8 cellular contexts compared by ENCODE assay signal in genomic region chr1:44786138-44786840, GRCh38.
A peak's percentile ranks its signal among the peaks of the same experiment; 100 is the strongest.
DNase-seq lines count a peak whose midpoint lies in the region; ATAC-seq and TF ChIP-seq lines count a peak whose summit lies in the region.

No MANE protein-coding gene starts in this region.

- in situ Hi-C loops in brain microvascular endothelial cell (cut with HindIII; ENCODE audit: low pct_ligation_motif_present, low sequenced_read_pairs): no loop called here

- TF ChIP-seq CTCF in GM12865 (IDR thresholded peaks at IDR 0.05; ENCODE audit: insufficient read depth, low read depth, low read length, missing control alignments): peak; percentile 100
- TF ChIP-seq CTCF in brain microvascular endothelial cell (IDR thresholded peaks at IDR 0.05; ENCODE audit: low read depth, low read length, missing control alignments): peak; percentile 99

- no peaks in the 10 kb centered on the region for H3K27me3 ChIP-seq in brain microvascular endothelial cell (replicated peaks)

- H3K27ac ChIP-seq in brain microvascular endothelial cell: peak overlapping the region; percentile 27

- peak overlapping the region; percentile 60 for H3K27ac Mint-ChIP-seq in T-helper 2 cell treated with Interferon-gamma antibody and Interleukin-4, amounts not matched to agents 5 μg/mL and 100 μg/mL, for 36 hours

- ATAC-seq in HG03354 (IDR thresholded peaks at IDR 0.05; ENCODE audit: poor library complexity, severe bottlenecking, unreplicated experiment): peak; percentile 53
- no peak for ATAC-seq in HG02571 (IDR thresholded peaks at IDR 0.05; ENCODE audit: unreplicated experiment)
- ATAC-seq in HG02938 (IDR thresholded peaks at IDR 0.05; ENCODE audit: unreplicated experiment): no peak

- H3K36me3 ChIP-seq in brain microvascular endothelial cell (replicated peaks): no peaks in the 10 kb centered on the region

- peaks cover 24% of the 10 kb centered on the region for H3K4me1 Mint-ChIP-seq in T-helper 2 cell treated with Interferon-gamma antibody and Interleukin-4, amounts not matched to agents 5 μg/mL and 100 μg/mL, for 36 hours (ENCODE audit: low read depth)

- H3K36me3 Mint-ChIP-seq in T-helper 2 cell treated with Interferon-gamma antibody and Interleukin-4, amounts not matched to agents 5 μg/mL and 100 μg/mL, for 36 hours (ENCODE audit: low read depth): peaks cover 14% of the 10 kb centered on the region

- no peaks in the 10 kb centered on the region for H3K27me3 Mint-ChIP-seq in T-helper 2 cell treated with Interferon-gamma antibody and Interleukin-4, amounts not matched to agents 5 μg/mL and 100 μg/mL, for 36 hours (ENCODE audit: low read depth)

- H3K4me3 ChIP-seq in GM12865 (ENCODE audit: low read depth, low read length): peak overlapping the region; percentile 56
- peak overlapping the region; percentile 54 for H3K4me3 ChIP-seq in brain microvascular endothelial cell (ENCODE audit: low read depth, low read length)

- H3K9me3 Mint-ChIP-seq in T-helper 2 cell treated with Interferon-gamma antibody and Interleukin-4, amounts not matched to agents 5 μg/mL and 100 μg/mL, for 36 hours: no peaks in the 10 kb centered on the region

- peak overlapping the region; percentile 67 for H3K4me3 Mint-ChIP-seq in T-helper 2 cell treated with Interferon-gamma antibody and Interleukin-4, amounts not matched to agents 5 μg/mL and 100 μg/mL, for 36 hours

- DNase-seq in GM12865 (ENCODE audit: low read depth): peak; percentile 76
- DNase-seq in T-helper 2 cell treated with Interferon-gamma antibody and Interleukin-4, amounts not matched to agents 5 μg/mL and 100 μg/mL, for 36 hours (ENCODE audit: low spot score): peak; percentile 69
- peak; percentile 66 for DNase-seq in brain microvascular endothelial cell
- DNase-seq in inferior parietal cortex (ENCODE audit: extremely low spot score): peak; percentile 35
- DNase-seq in stimulated activated CD4-positive, alpha-beta T cell treated with anti-CD3 and anti-CD28 coated beads, Interleukin-12 subunit alpha, Interleukin-12 subunit beta, amount 100 ng/mL, for 48 hours (ENCODE audit: low read depth in 2 of 3, low spot score in 1 of 3): peak; percentile 66 to 74 (median 72)
